20 cellular contexts compared by ENCODE assay signal in the genomic region with DNA sequence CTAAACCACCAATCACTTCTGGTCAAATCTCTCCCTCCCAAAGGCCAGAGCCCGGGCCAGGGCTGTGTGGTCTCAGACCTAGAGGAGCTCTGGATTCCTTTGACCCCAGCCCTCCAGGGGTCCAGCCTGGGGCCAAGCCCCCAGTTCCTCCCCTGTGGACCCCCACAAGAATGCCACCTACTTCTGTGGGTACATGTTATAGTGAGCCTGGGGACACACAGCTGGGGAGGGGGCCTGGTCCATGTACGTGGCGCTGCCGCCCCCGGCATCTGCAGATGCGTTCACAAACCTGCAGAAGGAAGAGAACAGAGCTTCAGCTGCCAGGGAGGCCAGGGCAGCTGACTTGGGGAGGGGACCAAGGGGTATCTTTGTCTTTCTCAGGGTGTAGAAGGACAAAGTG. TPM values are rescaled to one million over a fixed set of nuclear protein-coding genes. Genes with fewer than 3 reads are reported as not detected.
DNase-seq lines count a peak whose midpoint lies in the region; ATAC-seq and TF ChIP-seq lines count a peak whose summit lies in the region.
"Had no signal": no experiment of that assay in that cellular context is flagged by ENCODE, and none has a peak within 500 bp of the region (broad histone marks: within the 10 kb centered on the region; RNA-seq: fewer than 3 reads in every experiment).

No MANE protein-coding gene starts in this region.

- no peaks in the 10 kb centered on the region for H3K9me3 Mint-ChIP-seq in activated naive CD4-positive, alpha-beta T cell treated with anti-CD3 and anti-CD28 coated beads, Interleukin-2, amount 50 U/mL, for 72 hours
- H3K9me3 Mint-ChIP-seq in CD8-positive, alpha-beta T cell, result no peaks in the 10 kb centered on the region
- H3K9me3 Mint-ChIP-seq in stimulated activated memory B cell treated with anti-CD40 and anti-IgM and Interleukin-4, amounts not matched to agents 10 μg/mL and 1 μg/mL and 100 μg/mL, for 72 hours, result no peaks in the 10 kb centered on the region
- H3K9me3 Mint-ChIP-seq: CD4-positive, alpha-beta memory T cell; HFFc6 had no signal

- peaks cover 0 to 4% of the 10 kb centered on the region in 2 donors for H3K36me3 Mint-ChIP-seq in activated naive CD4-positive, alpha-beta T cell treated with anti-CD3 and anti-CD28 coated beads, Interleukin-2, amount 50 U/mL, for 72 hours
- H3K36me3 Mint-ChIP-seq in CD8-positive, alpha-beta T cell, result peaks cover 69% of the 10 kb centered on the region
- H3K36me3 Mint-ChIP-seq in stimulated activated memory B cell treated with anti-CD40 and anti-IgM and Interleukin-4, amounts not matched to agents 10 μg/mL and 1 μg/mL and 100 μg/mL, for 72 hours, result peaks cover 45% of the 10 kb centered on the region

- H3K4me3 ChIP-seq in CD8-positive, alpha-beta T cell (ENCODE audit: low read depth, low read length), result no peak overlapping the region
- no peak overlapping the region for H3K4me3 ChIP-seq in esophagus muscularis mucosa

- H3K4me1 Mint-ChIP-seq in CD8-positive, alpha-beta T cell (ENCODE audit: low read depth), result peaks cover 1% of the 10 kb centered on the region
- H3K4me1 Mint-ChIP-seq in stimulated activated memory B cell treated with anti-CD40 and anti-IgM and Interleukin-4, amounts not matched to agents 10 μg/mL and 1 μg/mL and 100 μg/mL, for 72 hours, result peaks cover 21% of the 10 kb centered on the region

- 95% methylated on average over 2 of the region's 6 CpGs for WGBS in esophagus muscularis mucosa

- no peaks in the 10 kb centered on the region for H3K4me1 ChIP-seq in CD8-positive, alpha-beta T cell (ENCODE audit: insufficient read depth, low read length)
- peaks cover 0 to 5% (median 0%) of the 10 kb centered on the region in 4 donors for H3K4me1 ChIP-seq in esophagus muscularis mucosa

- H3K27me3 ChIP-seq in CD8-positive, alpha-beta T cell (ENCODE audit: insufficient read depth, low read length), result no peaks in the 10 kb centered on the region
- no peaks in the 10 kb centered on the region for H3K27me3 ChIP-seq in esophagus muscularis mucosa

- no peak for DNase-seq in activated naive CD4-positive, alpha-beta T cell treated with anti-CD3 and anti-CD28 coated beads, Interleukin-2, amount 50 U/mL, for 72 hours (ENCODE audit: low spot score in 2 of 2)
- DNase-seq in activated naive CD4-positive, alpha-beta T cell treated with anti-CD3 and anti-CD28 coated beads, Interleukin-2, amount 50 U/mL, for 16 hours, result no peak
- no peak for DNase-seq in CD8-positive, alpha-beta T cell
- DNase-seq in esophagus muscularis mucosa (ENCODE audit: extremely low spot score), result peak; percentile 53
- DNase-seq in SHP77 (lab: John Stamatoyannopoulos, UW), result no peak
- DNase-seq: ACHN; AML-193; CD4-positive, alpha-beta memory T cell; DMS79; HFFc6; NCI-H1048; NCI-H1436 treated with DMSO at 0.1 percent for 48 hours; NCI-H2081; NCI-H748 treated with DMSO at 0.1 percent for 48 hours; RPMI8226 had no signal

- TF ChIP-seq CTCF in CD8-positive, alpha-beta T cell (IDR thresholded peaks at IDR 0.05), result no peak
- no peak for TF ChIP-seq CTCF in esophagus muscularis mucosa (IDR thresholded peaks at IDR 0.05)

- POLR2A ChIA-PET in CD8-positive, alpha-beta T cell (lab: Charles Lee), result no interaction called here

- TF ChIP-seq POLR2A in esophagus muscularis mucosa (IDR thresholded peaks at IDR 0.05; ENCODE audit: low read depth), result no peak

- CTCF ChIA-PET in CD8-positive, alpha-beta T cell (lab: Charles Lee), result interaction anchor here (1.3 to 1.8 kb wide), 2 partner anchors 20 to 120 kb away, joined by 3 to 5 read pairs; no protein-coding TSS in a partner anchor

- no peaks in the 10 kb centered on the region for H3K9me3 ChIP-seq in CD8-positive, alpha-beta T cell (ENCODE audit: low read length)
- H3K9me3 ChIP-seq in esophagus muscularis mucosa, result no peaks in the 10 kb centered on the region

- intact Hi-C loops in CD8-positive, alpha-beta T cell (cut with DNase I, micrococcal nuclease), result no loop called here
- intact Hi-C loops in esophagus muscularis mucosa (cut with DNase I), result no loop called here

- peak overlapping the region; percentile 21 to 72 for H3K27ac Mint-ChIP-seq in activated naive CD4-positive, alpha-beta T cell treated with anti-CD3 and anti-CD28 coated beads, Interleukin-2, amount 50 U/mL, for 72 hours
- H3K27ac Mint-ChIP-seq in CD8-positive, alpha-beta T cell, result peak overlapping the region; percentile 67
- H3K27ac Mint-ChIP-seq in stimulated activated memory B cell treated with anti-CD40 and anti-IgM and Interleukin-4, amounts not matched to agents 10 μg/mL and 1 μg/mL and 100 μg/mL, for 72 hours, result peak overlapping the region; percentile 42
- H3K27ac Mint-ChIP-seq: HFFc6 had no signal

- TF ChIP-seq EP300 in esophagus muscularis mucosa (IDR thresholded peaks at IDR 0.05), result no peak

- peaks cover 42% of the 10 kb centered on the region for H3K36me3 ChIP-seq in CD8-positive, alpha-beta T cell (ENCODE audit: insufficient read depth, low read length)
- peaks cover 39 to 78% (median 67%) of the 10 kb centered on the region in 4 donors for H3K36me3 ChIP-seq in esophagus muscularis mucosa

- no peak overlapping the region for H3K27ac ChIP-seq in CD8-positive, alpha-beta T cell (ENCODE audit: low read depth, low read length)
- H3K27ac ChIP-seq in esophagus muscularis mucosa (replicated peaks in 1 of 4), result peak overlapping the region in 1 of 4 donors; percentile 39

- H3K27me3 Mint-ChIP-seq in CD8-positive, alpha-beta T cell (ENCODE audit: low read depth), result no peaks in the 10 kb centered on the region
- no peaks in the 10 kb centered on the region for H3K27me3 Mint-ChIP-seq in stimulated activated memory B cell treated with anti-CD40 and anti-IgM and Interleukin-4, amounts not matched to agents 10 μg/mL and 1 μg/mL and 100 μg/mL, for 72 hours
- H3K27me3 Mint-ChIP-seq: CD4-positive, alpha-beta memory T cell had no signal

- H3K4me3 Mint-ChIP-seq in CD8-positive, alpha-beta T cell, result no peak overlapping the region
- H3K4me3 Mint-ChIP-seq in stimulated activated memory B cell treated with anti-CD40 and anti-IgM and Interleukin-4, amounts not matched to agents 10 μg/mL and 1 μg/mL and 100 μg/mL, for 72 hours, result no peak overlapping the region
- H3K4me3 Mint-ChIP-seq: CD4-positive, alpha-beta memory T cell; HFFc6 had no signal

- ATAC-seq in activated naive CD4-positive, alpha-beta T cell treated with anti-CD3 and anti-CD28 coated beads, Interleukin-2, amount 50 U/mL, for 72 hours, result peak in 1 of 2 donors; percentile 13
- no peak for ATAC-seq in CD8-positive, alpha-beta T cell
- ATAC-seq in stimulated activated memory B cell treated with anti-CD40 and anti-IgM and Interleukin-4, amounts not matched to agents 10 μg/mL and 1 μg/mL and 100 μg/mL, for 72 hours, result no peak
- ATAC-seq in HG02763 (IDR thresholded peaks at IDR 0.05; ENCODE audit: unreplicated experiment) (no peak), HG02571 (IDR thresholded peaks at IDR 0.05; ENCODE audit: unreplicated experiment) (no peak)

RNA-seq across cellular contexts. Expression of gene GHDC, which starts 7.9 kb away (rescaled TPM):
- total RNA-seq in activated naive CD4-positive, alpha-beta T cell treated with anti-CD3 and anti-CD28 coated beads, Interleukin-2, amount 50 U/mL, for 72 hours, result 10 to 100 TPM; 10.5 to 25.3 TPM
- 1 to 10 TPM; 6.6 to 6.7 TPM for total RNA-seq in CD8-positive, alpha-beta T cell
- 10 to 100 TPM; 20.3 to 31.3 (median 22.0) TPM for total RNA-seq in esophagus muscularis mucosa

RNA-seq across cellular contexts. Expression of gene HCRT, which starts 16.9 kb away (rescaled TPM):
- not detected for total RNA-seq in activated naive CD4-positive, alpha-beta T cell treated with anti-CD3 and anti-CD28 coated beads, Interleukin-2, amount 50 U/mL, for 72 hours
- not detected for total RNA-seq in CD8-positive, alpha-beta T cell
- not detected for total RNA-seq in esophagus muscularis mucosa
- total RNA-seq: CD4-positive, alpha-beta memory T cell; HFFc6; MCF 10A; NCI-H460 had no signal

RNA-seq across cellular contexts. Expression of gene KCNH4, which starts 21.2 kb away (rescaled TPM):
- under 1 TPM; 0.23 to 0.54 TPM for total RNA-seq in activated naive CD4-positive, alpha-beta T cell treated with anti-CD3 and anti-CD28 coated beads, Interleukin-2, amount 50 U/mL, for 72 hours
- under 1 TPM; 0.35 to 0.42 TPM for total RNA-seq in CD8-positive, alpha-beta T cell
- total RNA-seq in esophagus muscularis mucosa, result under 1 TPM; 0.17 to 0.42 (median 0.26) TPM
- total RNA-seq: HFFc6, MCF 10A had no signal

RNA-seq across cellular contexts. Expression of gene RAB5C, which starts 47.4 kb away (rescaled TPM):
- total RNA-seq in activated naive CD4-positive, alpha-beta T cell treated with anti-CD3 and anti-CD28 coated beads, Interleukin-2, amount 50 U/mL, for 72 hours, result 10 to 100 TPM; 44.5 to 45.7 TPM
- total RNA-seq in CD8-positive, alpha-beta T cell, result 10 to 100 TPM; 79.3 to 86.7 TPM
- 100 to 1,000 TPM; 102 to 140 (median 128) TPM for total RNA-seq in esophagus muscularis mucosa
